1 cellular context compared by ENCODE assay signal in genomic region chr7:46747869-46748576, GRCh38.
TF ChIP-seq lines count a peak whose summit lies in the region.

No MANE protein-coding gene starts in this region.

TF ChIP-seq in A549, 52 proteins besides CTCF, POLR2A, EP300 and RAD21 (continued from another document):
- no peak for TF ChIP-seq REST (IDR thresholded peaks at IDR 0.05)
- TF ChIP-seq HOXA7 (CRISPR knock-in tag; IDR thresholded peaks at IDR 0.05) = no peak
- TF ChIP-seq RCOR1 (IDR thresholded peaks at IDR 0.05; ENCODE audit: low read depth, low read length) = no peak
